In genomic region chr10:80410122-80410521, GRCh38 we compare ENCODE assay signal across 14 cellular contexts. TPM values are rescaled to one million over a fixed set of nuclear protein-coding genes. Genes with fewer than 3 reads are reported as not detected.
DNase-seq lines count a peak whose midpoint lies in the region; ATAC-seq, FAIRE-seq and TF ChIP-seq lines count a peak whose summit lies in the region.
"Had no signal": no experiment of that assay in that cellular context is flagged by ENCODE, and none has a peak within 500 bp of the region (broad histone marks: within the 10 kb centered on the region; RNA-seq: fewer than 3 reads in every experiment).

No MANE protein-coding gene starts in this region.

- peaks cover 23% of the 10 kb centered on the region for H3K27me3 Mint-ChIP-seq in activated CD4-positive, alpha-beta T cell treated with anti-CD3 and anti-CD28 coated beads, Interleukin-2, amount 10 ng/mL, durations not matched to agents 24 days and 14 days
- peaks cover 4% of the 10 kb centered on the region for H3K27me3 Mint-ChIP-seq in endodermal cell (ENCODE audit: insufficient read depth)
- peaks cover 5% of the 10 kb centered on the region in 2 donors for H3K27me3 Mint-ChIP-seq in stimulated activated naive B cell treated with anti-CD40 and anti-IgM and Interleukin-4, amounts not matched to agents 10 μg/mL and 1 μg/mL and 100 μg/mL, for 72 hours

- peaks cover 21% of the 10 kb centered on the region for H3K4me1 ChIP-seq in endodermal cell (ENCODE audit: control insufficient read depth, insufficient read depth, low read length)
- H3K4me1 ChIP-seq in mucosa of rectum (ENCODE audit: control insufficient read depth in 2 of 2, insufficient read depth in 2 of 2, low read length in 2 of 2), result peaks cover 43 to 44% of the 10 kb centered on the region in 2 donors
- peaks cover 59% of the 10 kb centered on the region for H3K4me1 ChIP-seq in testis
- H3K4me1 ChIP-seq in foreskin keratinocyte, result peaks cover 26% of the 10 kb centered on the region

- H3K9me3 Mint-ChIP-seq in activated CD4-positive, alpha-beta T cell treated with anti-CD3 and anti-CD28 coated beads, Interleukin-2, amount 10 ng/mL, durations not matched to agents 24 days and 14 days, result no peaks in the 10 kb centered on the region
- no peaks in the 10 kb centered on the region for H3K9me3 Mint-ChIP-seq in endodermal cell
- H3K9me3 Mint-ChIP-seq in stimulated activated naive B cell treated with anti-CD40 and anti-IgM and Interleukin-4, amounts not matched to agents 10 μg/mL and 1 μg/mL and 100 μg/mL, for 72 hours, result no peaks in the 10 kb centered on the region

- H3K4me1 Mint-ChIP-seq in activated CD4-positive, alpha-beta T cell treated with anti-CD3 and anti-CD28 coated beads, Interleukin-2, amount 10 ng/mL, durations not matched to agents 24 days and 14 days, result peaks cover 31% of the 10 kb centered on the region
- H3K4me1 Mint-ChIP-seq in endodermal cell, result peaks cover 59% of the 10 kb centered on the region
- peaks cover 25 to 37% of the 10 kb centered on the region in 2 donors for H3K4me1 Mint-ChIP-seq in stimulated activated naive B cell treated with anti-CD40 and anti-IgM and Interleukin-4, amounts not matched to agents 10 μg/mL and 1 μg/mL and 100 μg/mL, for 72 hours

- DNase-seq in activated CD4-positive, alpha-beta T cell treated with anti-CD3 and anti-CD28 coated beads, Interleukin-2, amount 10 ng/mL, durations not matched to agents 24 days and 14 days, result no peak
- no peak for DNase-seq in activated CD4-positive, alpha-beta T cell treated with anti-CD3 and anti-CD28 coated beads, Interleukin-2, amount 50 U/mL, for 1 hour
- no peak for DNase-seq in endodermal cell
- no peak for DNase-seq in testis
- DNase-seq in foreskin keratinocyte, result no peak
- DNase-seq in GM19239 (ENCODE audit: insufficient read length, low spot score), result no peak
- DNase-seq in stimulated activated naive B cell treated with anti-CD40 and anti-IgM and Interleukin-4, amounts not matched to agents 10 μg/mL and 1 μg/mL and 100 μg/mL, for 72 hours, result no peak
- DNase-seq: aorta, GM23248, KBM-7, NCI-H226 had no signal

- 89 to 96% methylated on average over 2 of the region's 2 CpGs for whole genome bisulfite sequencing in endodermal cell (ENCODE audit: insufficient coverage in 1 of 2, insufficient read length in 1 of 2), 2 experiments
- WGBS in testis, 2 donors, result 43% methylated on average over 2 of the region's 2 CpGs; no CpG with 5 or more reads in 1 of the 2 donors

- H3K9ac ChIP-seq in endodermal cell (ENCODE audit: extremely low read depth, low read length, poor library complexity, severe bottlenecking) (no peak overlapping the region), mucosa of rectum (ENCODE audit: low read depth in 1 of 2, low read length in 2 of 2) (peak overlapping the region in 1 of 2 donors; percentile 18)
- H3K9ac ChIP-seq: GM23248 had no signal

- peaks cover 4% of the 10 kb centered on the region for H3K36me3 Mint-ChIP-seq in activated CD4-positive, alpha-beta T cell treated with anti-CD3 and anti-CD28 coated beads, Interleukin-2, amount 10 ng/mL, durations not matched to agents 24 days and 14 days (ENCODE audit: low read depth)
- no peaks in the 10 kb centered on the region for H3K36me3 Mint-ChIP-seq in endodermal cell (ENCODE audit: low read depth)
- peaks cover 3 to 5% of the 10 kb centered on the region in 2 donors for H3K36me3 Mint-ChIP-seq in stimulated activated naive B cell treated with anti-CD40 and anti-IgM and Interleukin-4, amounts not matched to agents 10 μg/mL and 1 μg/mL and 100 μg/mL, for 72 hours

- H3K27me3 ChIP-seq in endodermal cell (ENCODE audit: control insufficient read depth, insufficient read depth, low read length, poor library complexity, severe bottlenecking), result no peaks in the 10 kb centered on the region
- no peaks in the 10 kb centered on the region for H3K27me3 ChIP-seq in mucosa of rectum (ENCODE audit: control insufficient read depth in 2 of 2, insufficient read depth in 2 of 2, low read length in 2 of 2)
- no peaks in the 10 kb centered on the region for H3K27me3 ChIP-seq in testis
- no peaks in the 10 kb centered on the region for H3K27me3 ChIP-seq in foreskin keratinocyte

- peaks cover 7% of the 10 kb centered on the region for H3K36me3 ChIP-seq in endodermal cell (ENCODE audit: control insufficient read depth, insufficient read depth, low read length)
- H3K36me3 ChIP-seq in mucosa of rectum (ENCODE audit: control insufficient read depth in 2 of 2, insufficient read depth in 2 of 2, low read length in 2 of 2), result no peaks in the 10 kb centered on the region
- H3K36me3 ChIP-seq in testis (ENCODE audit: low read depth, missing control alignments), result no peaks in the 10 kb centered on the region

- no peaks in the 10 kb centered on the region for H3K9me3 ChIP-seq in endodermal cell (ENCODE audit: control insufficient read depth, low read length)
- no peaks in the 10 kb centered on the region for H3K9me3 ChIP-seq in mucosa of rectum (ENCODE audit: control insufficient read depth in 2 of 2, low read length in 2 of 2)
- H3K9me3 ChIP-seq in testis, result no peaks in the 10 kb centered on the region

- TF ChIP-seq POLR2A in testis (IDR thresholded peaks at IDR 0.05), result no peak

- H3K27ac ChIP-seq in endodermal cell (ENCODE audit: low read depth, low read length), result no peak overlapping the region
- peak overlapping the region; percentile 45 to 52 for H3K27ac ChIP-seq in mucosa of rectum (ENCODE audit: low read depth in 2 of 2, low read length in 2 of 2)
- H3K27ac ChIP-seq in testis, result peak overlapping the region; percentile 74 to 97
- H3K27ac ChIP-seq in foreskin keratinocyte, result no peak overlapping the region
- H3K27ac ChIP-seq: GM23248 had no signal

- H3K27ac Mint-ChIP-seq in activated CD4-positive, alpha-beta T cell treated with anti-CD3 and anti-CD28 coated beads, Interleukin-2, amount 10 ng/mL, durations not matched to agents 24 days and 14 days, result no peak overlapping the region
- no peak overlapping the region for H3K27ac Mint-ChIP-seq in endodermal cell
- H3K27ac Mint-ChIP-seq in stimulated activated naive B cell treated with anti-CD40 and anti-IgM and Interleukin-4, amounts not matched to agents 10 μg/mL and 1 μg/mL and 100 μg/mL, for 72 hours, result no peak overlapping the region

- intact Hi-C loops in activated CD4-positive, alpha-beta T cell treated with anti-CD3 and anti-CD28 coated beads, Interleukin-2, amount 10 ng/mL, durations not matched to agents 24 days and 14 days (cut with micrococcal nuclease), result no loop called here
- intact Hi-C loops in testis (cut with DNase I; ENCODE audit: low total_unique reads), result no loop called here

- peak overlapping the region; percentile 94 for H3K4me3 ChIP-seq in endodermal cell (ENCODE audit: low read length)
- H3K4me3 ChIP-seq in mucosa of rectum (ENCODE audit: low read length in 2 of 2), result peak overlapping the region in 1 of 2 donors; percentile 85
- H3K4me3 ChIP-seq in testis, result no peak overlapping the region
- H3K4me3 ChIP-seq: GM23248 had no signal

- no peak for FAIRE-seq in GM19239 (lab: Jason Lieb, UNC)
- FAIRE-seq: urothelium cell line had no signal

- ATAC-seq in foreskin keratinocyte, result no peak
- ATAC-seq in stimulated activated naive B cell treated with anti-CD40 and anti-IgM and Interleukin-4, amounts not matched to agents 10 μg/mL and 1 μg/mL and 100 μg/mL, for 72 hours (replicated peaks), result no peak
- ATAC-seq: esophagus mucosa had no signal

- TF ChIP-seq CTCF in endodermal cell (conservative IDR thresholded peaks at IDR 0.05) (no peak), testis (IDR thresholded peaks at IDR 0.05) (no peak), foreskin keratinocyte (conservative IDR thresholded peaks at IDR 0.05) (no peak)

- H3K4me3 Mint-ChIP-seq in activated CD4-positive, alpha-beta T cell treated with anti-CD3 and anti-CD28 coated beads, Interleukin-2, amount 10 ng/mL, durations not matched to agents 24 days and 14 days, result peak overlapping the region; percentile 24
- peak overlapping the region; percentile 79 for H3K4me3 Mint-ChIP-seq in endodermal cell
- H3K4me3 Mint-ChIP-seq in stimulated activated naive B cell treated with anti-CD40 and anti-IgM and Interleukin-4, amounts not matched to agents 10 μg/mL and 1 μg/mL and 100 μg/mL, for 72 hours, result no peak overlapping the region

RNA-seq across cellular contexts. Expression of gene PRXL2A, which starts 1.8 kb away (rescaled TPM):
- 14.8 and 16.4 TPM in 2 replicates for total RNA-seq in activated CD4-positive, alpha-beta T cell treated with anti-CD3 and anti-CD28 coated beads, Interleukin-2, amount 10 ng/mL, durations not matched to agents 24 days and 14 days
- total RNA-seq in endodermal cell (100 to 1,000 TPM; 101 to 127 TPM), testis (100 to 1,000 TPM; 102 to 104 TPM), foreskin keratinocyte (39.8 and 53.7 TPM in 2 replicates)
- polyA plus RNA-seq in endodermal cell (2013, experiment 1 of 2), result 101 TPM
- 97.4 TPM for polyA plus RNA-seq in endodermal cell (2013, experiment 2 of 2)
- polyA plus RNA-seq in testis (ENCODE audit: insufficient read depth, low read depth, low replicate concordance) (106 TPM), foreskin keratinocyte (35.0 and 58.5 TPM in 2 replicates)
- total RNA-seq: GM23248 had no signal

RNA-seq across cellular contexts. Expression of gene TSPAN14, which starts 44.0 kb away (rescaled TPM):
- 57.8 and 61.7 TPM in 2 replicates for total RNA-seq in activated CD4-positive, alpha-beta T cell treated with anti-CD3 and anti-CD28 coated beads, Interleukin-2, amount 10 ng/mL, durations not matched to agents 24 days and 14 days
- total RNA-seq in endodermal cell, result 100 to 1,000 TPM; 121 to 123 TPM
- polyA plus RNA-seq in endodermal cell (2013, experiment 1 of 2), result 142 TPM
- polyA plus RNA-seq in endodermal cell (2013, experiment 2 of 2), result 127 TPM
- total RNA-seq in testis, result 10 to 100 TPM; 61.4 to 64.6 TPM
- 59.1 TPM for polyA plus RNA-seq in testis (ENCODE audit: insufficient read depth, low read depth, low replicate concordance)
- 105 and 139 TPM in 2 replicates for total RNA-seq in foreskin keratinocyte
- 76.4 and 110 TPM in 2 replicates for polyA plus RNA-seq in foreskin keratinocyte

RNA-seq across cellular contexts. Expression of gene DYDC2, which starts 53.5 kb away (rescaled TPM):
- total RNA-seq in activated CD4-positive, alpha-beta T cell treated with anti-CD3 and anti-CD28 coated beads, Interleukin-2, amount 10 ng/mL, durations not matched to agents 24 days and 14 days, result not detected in 2 replicates
- total RNA-seq in endodermal cell, result 1 to 10 TPM; 1.9 to 5.3 TPM
- polyA plus RNA-seq in endodermal cell (2013, experiment 1 of 2), result 3.5 TPM
- polyA plus RNA-seq in endodermal cell (2013, experiment 2 of 2), result 3.9 TPM
- total RNA-seq in testis, result 1 to 10 TPM; 1.8 to 4.5 TPM
- polyA plus RNA-seq in testis (ENCODE audit: insufficient read depth, low read depth, low replicate concordance), result 22.8 TPM
- total RNA-seq in foreskin keratinocyte, result 0.14 and 0.28 TPM in 2 replicates
- polyA plus RNA-seq in foreskin keratinocyte, result 0.31 and 0.50 TPM in 2 replicates
- total RNA-seq: aorta, esophagus mucosa, GM23248 had no signal
- polyA plus RNA-seq: aorta, GM23248 had no signal

RNA-seq across cellular contexts. Expression of gene DYDC1, which starts 53.6 kb away (rescaled TPM):
- not detected in 2 replicates for total RNA-seq in activated CD4-positive, alpha-beta T cell treated with anti-CD3 and anti-CD28 coated beads, Interleukin-2, amount 10 ng/mL, durations not matched to agents 24 days and 14 days
- 1 to 10 TPM in 1 of 2 donors, under 1 TPM in 1; 0.55 to 1.3 TPM for total RNA-seq in endodermal cell
- polyA plus RNA-seq in endodermal cell (2013, experiment 1 of 2), result not detected
- not detected for polyA plus RNA-seq in endodermal cell (2013, experiment 2 of 2)
- total RNA-seq in testis, result 10 to 100 TPM; 47.5 to 72.5 TPM
- polyA plus RNA-seq in testis (ENCODE audit: insufficient read depth, low read depth, low replicate concordance), result 207 TPM
- not detected in 2 replicates for total RNA-seq in foreskin keratinocyte
- polyA plus RNA-seq in foreskin keratinocyte, result not detected in 2 replicates
- total RNA-seq: aorta, esophagus mucosa, GM23248 had no signal
- polyA plus RNA-seq: aorta, GM23248 had no signal

Comparison
In these comparisons a context has a peak if more than half of its experiments do, and no peak if none do; other contexts are left out.
1. H3K4me3 Mint-ChIP-seq: peak in activated CD4-positive, alpha-beta T cell treated with anti-CD3 and anti-CD28 coated beads, Interleukin-2, amount 10 ng/mL, durations not matched to agents 24 days and 14 days (single experiment) and endodermal cell (single experiment); none in stimulated activated naive B cell treated with anti-CD40 and anti-IgM and Interleukin-4, amounts not matched to agents 10 μg/mL and 1 μg/mL and 100 μg/mL, for 72 hours (0 of 2).
2. H3K27ac ChIP-seq: peak in mucosa of rectum (2 of 2) and testis (2 of 2); none in endodermal cell (single experiment) and foreskin keratinocyte (single experiment).